Comparison of ENCODE assay signal across 17 cellular contexts in the genomic region with DNA sequence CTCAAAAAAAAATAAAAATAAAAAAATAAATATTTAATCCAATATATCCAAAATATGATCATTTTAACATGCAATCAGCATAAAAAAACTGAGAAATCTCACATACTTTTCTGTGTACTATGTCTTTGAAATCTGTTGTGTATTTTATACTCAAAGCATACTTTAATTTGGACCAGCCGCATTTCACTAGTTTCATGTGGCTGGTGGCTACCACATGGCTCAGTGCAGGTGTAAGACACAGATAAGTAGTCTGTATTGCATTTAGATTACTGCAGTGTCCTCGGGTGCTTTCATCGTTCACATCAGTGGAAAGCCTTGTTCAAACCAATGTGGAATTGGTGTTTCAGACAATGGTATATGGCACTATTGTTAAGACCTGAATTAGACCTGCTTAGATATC. TPM values are rescaled to one million over a fixed set of nuclear protein-coding genes. Genes with fewer than 3 reads are reported as not detected.
DNase-seq lines count a peak whose midpoint lies in the region; ATAC-seq and TF ChIP-seq lines count a peak whose summit lies in the region.
"Had no signal": no experiment of that assay in that cellular context is flagged by ENCODE, and none has a peak within 500 bp of the region (broad histone marks: within the 10 kb centered on the region; RNA-seq: fewer than 3 reads in every experiment).

No MANE protein-coding gene starts in this region.

- H3K4me1 ChIP-seq in naive thymus-derived CD4-positive, alpha-beta T cell (ENCODE audit: control insufficient read depth in 2 of 2, insufficient read depth in 2 of 2, low read length in 2 of 2), result peaks cover 7 to 62% of the 10 kb centered on the region in 2 donors
- H3K4me1 ChIP-seq: Peyer's patch had no signal

- peak overlapping the region; percentile 83 for H3K27ac ChIP-seq in naive thymus-derived CD4-positive, alpha-beta T cell (ENCODE audit: low read depth, low read length)
- peak overlapping the region in 3 of 59 donors; percentile 18 to 48 (median 47) for H3K27ac ChIP-seq in dorsolateral prefrontal cortex

- POLR2A ChIA-PET in T-cell (lab: Charles Lee), result no interaction called here
- POLR2A ChIA-PET in naive thymus-derived CD4-positive, alpha-beta T cell (lab: Charles Lee), result interaction anchor here (0.7 to 2.9 kb wide), 4 partner anchors 10 to 45 kb away, joined by 3 to 21 read pairs (median 8); no protein-coding TSS in a partner anchor

- ATAC-seq in T-cell (replicated peaks in 1 of 4), result no peak
- ATAC-seq in activated T-helper 17 cell treated with anti-CD3 and anti-CD28 coated beads, Interleukin-2, amount 50 U/mL, for 72 hours (replicated peaks), result no peak
- no peak for ATAC-seq in naive thymus-derived CD4-positive, alpha-beta T cell
- ATAC-seq in HG03095 (IDR thresholded peaks at IDR 0.05; ENCODE audit: unreplicated experiment), result no peak

- H3K4me3 Mint-ChIP-seq in activated naive CD4-positive, alpha-beta T cell treated with anti-CD3 and anti-CD28 coated beads, Interleukin-2, amount 10 ng/mL, durations not matched to agents 7 days and 5 days, result peak overlapping the region; percentile 84
- peak overlapping the region; percentile 13 to 78 (median 37) for H3K4me3 Mint-ChIP-seq in T-cell
- H3K4me3 Mint-ChIP-seq in activated T-helper 17 cell treated with anti-CD3 and anti-CD28 coated beads, Interleukin-2, amount 50 U/mL, for 72 hours, result peak overlapping the region; percentile 94
- peak overlapping the region; percentile 44 to 86 (median 58) for H3K4me3 Mint-ChIP-seq in naive thymus-derived CD4-positive, alpha-beta T cell

- CTCF ChIA-PET in activated naive CD4-positive, alpha-beta T cell treated with anti-CD3 and anti-CD28 coated beads, Interleukin-2, amount 10 ng/mL, durations not matched to agents 7 days and 5 days (lab: Charles Lee), result interaction anchor here (0.9 to 2.0 kb wide), 3 partner anchors 10 to 129 kb away, joined by 3 to 13 read pairs (median 4); a partner anchor contains a TSS
- CTCF ChIA-PET in T-cell (lab: Charles Lee), result interaction anchor here in 1 of 2 donors (0.8 to 2.7 kb wide), 2 partner anchors 21 to 391 kb away, joined by 3 to 15 read pairs; a partner anchor contains a TSS
- CTCF ChIA-PET in naive thymus-derived CD4-positive, alpha-beta T cell (lab: Charles Lee), result interaction anchor here (1.4 to 1.7 kb wide), 2 partner anchors 10 to 21 kb away, joined by 4 to 11 read pairs; no protein-coding TSS in a partner anchor

- intact Hi-C loops in naive thymus-derived CD4-positive, alpha-beta T cell (cut with micrococcal nuclease), result no loop called here
- intact Hi-C loops in dorsolateral prefrontal cortex (cut with DNase I), result no loop called here

- no peaks in the 10 kb centered on the region for H3K9me3 Mint-ChIP-seq in activated naive CD4-positive, alpha-beta T cell treated with anti-CD3 and anti-CD28 coated beads, Interleukin-2, amount 10 ng/mL, durations not matched to agents 7 days and 5 days
- H3K9me3 Mint-ChIP-seq in T-cell, result no peaks in the 10 kb centered on the region
- no peaks in the 10 kb centered on the region for H3K9me3 Mint-ChIP-seq in activated T-helper 17 cell treated with anti-CD3 and anti-CD28 coated beads, Interleukin-2, amount 50 U/mL, for 72 hours
- peaks cover 0 to 4% (median 0%) of the 10 kb centered on the region in 11 donors for H3K9me3 Mint-ChIP-seq in naive thymus-derived CD4-positive, alpha-beta T cell

- peaks cover 0 to 5% (median 0%) of the 10 kb centered on the region in 3 experiments for H3K36me3 ChIP-seq in naive thymus-derived CD4-positive, alpha-beta T cell (ENCODE audit: control insufficient read depth in 2 of 3, insufficient read depth in 3 of 3, low read length in 3 of 3)
- H3K36me3 ChIP-seq: Peyer's patch had no signal

- H3K9me3 ChIP-seq in naive thymus-derived CD4-positive, alpha-beta T cell (ENCODE audit: control insufficient read depth in 2 of 3, low read length in 3 of 3), result no peaks in the 10 kb centered on the region
- H3K9me3 ChIP-seq: Peyer's patch had no signal

- H3K27me3 ChIP-seq in naive thymus-derived CD4-positive, alpha-beta T cell (ENCODE audit: control insufficient read depth in 2 of 2, insufficient read depth in 2 of 2, low read length in 2 of 2), result no peaks in the 10 kb centered on the region
- H3K27me3 ChIP-seq in dorsolateral prefrontal cortex, result no peaks in the 10 kb centered on the region
- H3K27me3 ChIP-seq: Peyer's patch had no signal

- no peak for DNase-seq in activated naive CD4-positive, alpha-beta T cell treated with anti-CD3 and anti-CD28 coated beads, Interleukin-2, amount 10 ng/mL, durations not matched to agents 7 days and 5 days
- DNase-seq in activated naive CD4-positive, alpha-beta T cell treated with anti-CD3 and anti-CD28 coated beads, Interleukin-2, amount 50 U/mL, for 16 hours, result no peak
- no peak for DNase-seq in T-cell
- no peak for DNase-seq in naive thymus-derived CD4-positive, alpha-beta T cell
- DNase-seq in dorsolateral prefrontal cortex, result no peak
- DNase-seq: COR-L47, DMS153, EL, MM.1S, NCI-H1105 treated with DMSO at 0.1 percent for 48 hours, NCI-H187, NCI-H446 treated with DMSO at 0.1 percent for 48 hours, NCI-H748 treated with DMSO at 0.1 percent for 48 hours, Peyer's patch, Right ventricle myocardium superior had no signal

- H3K27ac Mint-ChIP-seq in activated naive CD4-positive, alpha-beta T cell treated with anti-CD3 and anti-CD28 coated beads, Interleukin-2, amount 10 ng/mL, durations not matched to agents 7 days and 5 days, result peak overlapping the region; percentile 88
- peak overlapping the region; percentile 74 to 75 for H3K27ac Mint-ChIP-seq in T-cell
- no peak overlapping the region for H3K27ac Mint-ChIP-seq in activated T-helper 17 cell treated with anti-CD3 and anti-CD28 coated beads, Interleukin-2, amount 50 U/mL, for 72 hours
- H3K27ac Mint-ChIP-seq in naive thymus-derived CD4-positive, alpha-beta T cell, result peak overlapping the region; percentile 61 to 99 (median 87)

- H3K4me1 Mint-ChIP-seq in activated naive CD4-positive, alpha-beta T cell treated with anti-CD3 and anti-CD28 coated beads, Interleukin-2, amount 10 ng/mL, durations not matched to agents 7 days and 5 days, result peaks cover 81% of the 10 kb centered on the region
- H3K4me1 Mint-ChIP-seq in T-cell, result peaks cover 81 to 89% (median 83%) of the 10 kb centered on the region in 3 donors
- H3K4me1 Mint-ChIP-seq in activated T-helper 17 cell treated with anti-CD3 and anti-CD28 coated beads, Interleukin-2, amount 50 U/mL, for 72 hours, result peaks cover 25% of the 10 kb centered on the region
- H3K4me1 Mint-ChIP-seq in naive thymus-derived CD4-positive, alpha-beta T cell, result peaks cover 44 to 93% (median 84%) of the 10 kb centered on the region in 7 donors

- H3K36me3 Mint-ChIP-seq in activated naive CD4-positive, alpha-beta T cell treated with anti-CD3 and anti-CD28 coated beads, Interleukin-2, amount 10 ng/mL, durations not matched to agents 7 days and 5 days, result peaks cover 69% of the 10 kb centered on the region
- peaks cover 37% of the 10 kb centered on the region for H3K36me3 Mint-ChIP-seq in T-cell
- H3K36me3 Mint-ChIP-seq in activated T-helper 17 cell treated with anti-CD3 and anti-CD28 coated beads, Interleukin-2, amount 50 U/mL, for 72 hours (ENCODE audit: low read depth), result peaks cover 40% of the 10 kb centered on the region
- H3K36me3 Mint-ChIP-seq in naive thymus-derived CD4-positive, alpha-beta T cell, result peaks cover 7 to 52% (median 21%) of the 10 kb centered on the region in 5 donors

- no peak overlapping the region for H3K4me3 ChIP-seq in naive thymus-derived CD4-positive, alpha-beta T cell (ENCODE audit: low read length)
- no peak overlapping the region for H3K4me3 ChIP-seq in dorsolateral prefrontal cortex
- H3K4me3 ChIP-seq: Peyer's patch had no signal

- TF ChIP-seq CTCF in dorsolateral prefrontal cortex (IDR thresholded peaks at IDR 0.05 in 54 of 56, conservative IDR thresholded peaks at IDR 0.05 in 2 of 56; ENCODE audit: low read depth in 1 of 56, partially characterized antibody in 56 of 56), result no peak

- no peaks in the 10 kb centered on the region for H3K27me3 Mint-ChIP-seq in activated naive CD4-positive, alpha-beta T cell treated with anti-CD3 and anti-CD28 coated beads, Interleukin-2, amount 10 ng/mL, durations not matched to agents 7 days and 5 days
- no peaks in the 10 kb centered on the region for H3K27me3 Mint-ChIP-seq in T-cell
- H3K27me3 Mint-ChIP-seq in activated T-helper 17 cell treated with anti-CD3 and anti-CD28 coated beads, Interleukin-2, amount 50 U/mL, for 72 hours, result no peaks in the 10 kb centered on the region
- no peaks in the 10 kb centered on the region for H3K27me3 Mint-ChIP-seq in naive thymus-derived CD4-positive, alpha-beta T cell

RNA-seq across cellular contexts. Expression of a gene that starts 11.0 kb away (rescaled TPM):
- 100 to 1,000 TPM in 1 of 5 donors, 10 to 100 TPM in 4; 88.3 to 119 (median 89.1) TPM for total RNA-seq in T-cell
- 10 to 100 TPM; 50.6 to 61.0 TPM for total RNA-seq in activated T-helper 17 cell treated with anti-CD3 and anti-CD28 coated beads, Interleukin-2, amount 50 U/mL, for 72 hours
- 100 to 1,000 TPM; 104 to 132 (median 109) TPM for total RNA-seq in naive thymus-derived CD4-positive, alpha-beta T cell
- polyA plus RNA-seq in naive thymus-derived CD4-positive, alpha-beta T cell, result 10 to 100 TPM; 40.5 to 70.2 TPM
- total RNA-seq in dorsolateral prefrontal cortex, result 100 to 1,000 TPM in 1 of 120 experiments, 10 to 100 TPM in 119; 33.6 to 101 (median 56.1) TPM

Comparison
In these comparisons a context has a peak if more than half of its experiments do, and no peak if none do; other contexts are left out.
1. H3K4me3 Mint-ChIP-seq: peak in every context shown above with its lines; median percentile 94 in activated T-helper 17 cell treated with anti-CD3 and anti-CD28 coated beads, Interleukin-2, amount 50 U/mL, for 72 hours; 84 in activated naive CD4-positive, alpha-beta T cell treated with anti-CD3 and anti-CD28 coated beads, Interleukin-2, amount 10 ng/mL, durations not matched to agents 7 days and 5 days; 58 in naive thymus-derived CD4-positive, alpha-beta T cell; 37 in T-cell.